16 cellular contexts compared by ENCODE assay signal in genomic region chr9:108316066-108316465, GRCh38.
DNase-seq lines count a peak whose midpoint lies in the region; ATAC-seq lines count a peak whose summit lies in the region.
"Had no signal": no experiment of that assay in that cellular context is flagged by ENCODE, and none has a peak within 500 bp of the region (broad histone marks: within the 10 kb centered on the region; RNA-seq: fewer than 3 reads in every experiment).

No MANE protein-coding gene starts in this region.

- H3K4ac ChIP-seq in mesenchymal stem cell (ENCODE audit: low read depth in 1 of 2, low read length in 2 of 2), result no peak overlapping the region

- no peaks in the 10 kb centered on the region for H3K4me1 ChIP-seq in mesenchymal stem cell (ENCODE audit: control insufficient read depth, insufficient read depth, low read depth, low read length)
- H3K4me1 ChIP-seq: Caco-2 had no signal

- no peaks in the 10 kb centered on the region for H3K27me3 ChIP-seq in mesenchymal stem cell (ENCODE audit: control insufficient read depth in 1 of 2, insufficient read depth in 1 of 2, low read length in 2 of 2)

- H2BK5ac ChIP-seq in mesenchymal stem cell (ENCODE audit: low read depth, low read length, poor library complexity, severe bottlenecking), result no peak overlapping the region

- H3K4me1 Mint-ChIP-seq in stimulated activated naive CD8-positive, alpha-beta T cell treated with anti-CD3 and anti-CD28 coated beads, Interleukin-15, amount 100 ng/mL, for 72 hours, result no peaks in the 10 kb centered on the region
- H3K4me1 Mint-ChIP-seq in activated CD8-positive, alpha-beta T cell treated with anti-CD3 and anti-CD28 coated beads, Interleukin-2, amount 10 ng/mL, durations not matched to agents 7 days and 5 days (ENCODE audit: low read depth), result no peaks in the 10 kb centered on the region
- H3K4me1 Mint-ChIP-seq: CD8-positive, alpha-beta memory T cell; H9 had no signal

- no peak overlapping the region for H3K4me2 ChIP-seq in mesenchymal stem cell (ENCODE audit: low read length, poor library complexity, severe bottlenecking)

- POLR2A ChIA-PET in activated CD8-positive, alpha-beta T cell treated with anti-CD3 and anti-CD28 coated beads, Interleukin-2, amount 10 ng/mL, durations not matched to agents 7 days and 5 days (lab: Charles Lee), result no interaction called here

- ATAC-seq in stimulated activated naive CD8-positive, alpha-beta T cell treated with anti-CD3 and anti-CD28 coated beads, Interleukin-15, amount 100 ng/mL, for 72 hours, result no peak
- no peak for ATAC-seq in stimulated activated naive CD8-positive, alpha-beta T cell treated with anti-CD3 and anti-CD28 coated beads, Interleukin-15, Interleukin-2, amounts not matched to agents 100 U/mL and 50 U/mL, for 24 hours
- ATAC-seq in activated CD8-positive, alpha-beta T cell treated with anti-CD3 and anti-CD28 coated beads, Interleukin-2, amount 10 ng/mL, durations not matched to agents 7 days and 5 days, result no peak

- H3K4me3 Mint-ChIP-seq in stimulated activated naive CD8-positive, alpha-beta T cell treated with anti-CD3 and anti-CD28 coated beads, Interleukin-15, amount 100 ng/mL, for 72 hours, result no peak overlapping the region
- H3K4me3 Mint-ChIP-seq in activated CD8-positive, alpha-beta T cell treated with anti-CD3 and anti-CD28 coated beads, Interleukin-2, amount 10 ng/mL, durations not matched to agents 7 days and 5 days, result no peak overlapping the region
- H3K4me3 Mint-ChIP-seq: CD8-positive, alpha-beta memory T cell; H9 had no signal

- no peak overlapping the region for H2BK120ac ChIP-seq in mesenchymal stem cell (ENCODE audit: low read depth, low read length)

- H3K36me3 Mint-ChIP-seq in activated CD8-positive, alpha-beta T cell treated with anti-CD3 and anti-CD28 coated beads, Interleukin-2, amount 10 ng/mL, durations not matched to agents 7 days and 5 days (ENCODE audit: low read depth), result no peaks in the 10 kb centered on the region
- H3K36me3 Mint-ChIP-seq: CD8-positive, alpha-beta memory T cell had no signal

- no peak overlapping the region for H2BK12ac ChIP-seq in mesenchymal stem cell (ENCODE audit: low read length in 2 of 2)

- no peaks in the 10 kb centered on the region for H3K9me3 ChIP-seq in mesenchymal stem cell (ENCODE audit: control insufficient read depth, low read length)
- H3K9me3 ChIP-seq: Caco-2 had no signal

- H3K36me3 ChIP-seq in mesenchymal stem cell (ENCODE audit: control insufficient read depth in 1 of 2, insufficient read depth in 2 of 2, low read depth in 1 of 2, low read length in 2 of 2), result no peaks in the 10 kb centered on the region

- H3K4me3 ChIP-seq in mesenchymal stem cell (ENCODE audit: insufficient read depth in 1 of 2, low read depth in 1 of 2, low read length in 2 of 2), result no peak overlapping the region

- H3K9ac ChIP-seq in mesenchymal stem cell (ENCODE audit: low read length), result no peak overlapping the region

- no peaks in the 10 kb centered on the region for H3K79me1 ChIP-seq in mesenchymal stem cell (replicated peaks; ENCODE audit: low read length, poor library complexity, severe bottlenecking)

- no peak overlapping the region for H3K27ac ChIP-seq in mesenchymal stem cell (ENCODE audit: low read length, poor library complexity, severe bottlenecking)

- H4K8ac ChIP-seq in mesenchymal stem cell (ENCODE audit: low read length), result no peak overlapping the region

- H3K9me3 Mint-ChIP-seq in stimulated activated naive CD8-positive, alpha-beta T cell treated with anti-CD3 and anti-CD28 coated beads, Interleukin-15, amount 100 ng/mL, for 72 hours, result peaks cover 4 to 27% of the 10 kb centered on the region in 2 donors
- H3K9me3 Mint-ChIP-seq in activated CD8-positive, alpha-beta T cell treated with anti-CD3 and anti-CD28 coated beads, Interleukin-2, amount 10 ng/mL, durations not matched to agents 7 days and 5 days (ENCODE audit: insufficient read depth), result peaks cover 7% of the 10 kb centered on the region

- H2AK5ac ChIP-seq in mesenchymal stem cell (ENCODE audit: low read length, severe bottlenecking), result no peak overlapping the region

- CTCF ChIA-PET in activated CD8-positive, alpha-beta T cell treated with anti-CD3 and anti-CD28 coated beads, Interleukin-2, amount 10 ng/mL, durations not matched to agents 7 days and 5 days (lab: Charles Lee), result no interaction called here

- no peak overlapping the region for H3K23ac ChIP-seq in mesenchymal stem cell (ENCODE audit: low read length in 2 of 2)

- no peak overlapping the region for H3K14ac ChIP-seq in mesenchymal stem cell (ENCODE audit: low read length in 2 of 2)

- no peak for DNase-seq in stimulated activated naive CD8-positive, alpha-beta T cell treated with anti-CD3 and anti-CD28 coated beads, Interleukin-15, amount 100 ng/mL, for 72 hours
- DNase-seq in stimulated activated naive CD8-positive, alpha-beta T cell treated with anti-CD3 and anti-CD28 coated beads, Interleukin-15, Interleukin-2, amounts not matched to agents 100 U/mL and 50 U/mL, for 24 hours, result no peak
- peak; percentile 9 for DNase-seq in NCI-H524 treated with DMSO at 0.1 percent for 48 hours (lab: John Stamatoyannopoulos, UW)
- DNase-seq in amniotic epithelial cell (ENCODE audit: low read depth), result peak; percentile 3
- peak; percentile 27 for DNase-seq in mesenchymal stem cell
- DNase-seq in ureter (ENCODE audit: low spot score), result no peak
- no peak for DNase-seq in activated CD8-positive, alpha-beta T cell treated with anti-CD3 and anti-CD28 coated beads, Interleukin-2, amount 10 ng/mL, durations not matched to agents 7 days and 5 days
- DNase-seq in NCI-H2107 treated with DMSO at 0.1 percent for 48 hours (lab: John Stamatoyannopoulos, UW; ENCODE audit: unreplicated experiment), result no peak
- DNase-seq: 8988T; ACHN; Caco-2; CD8-positive, alpha-beta memory T cell; DND-41; GDM1; GOT3; H9 had no signal

- no peaks in the 10 kb centered on the region for H3K27me3 Mint-ChIP-seq in stimulated activated naive CD8-positive, alpha-beta T cell treated with anti-CD3 and anti-CD28 coated beads, Interleukin-15, amount 100 ng/mL, for 72 hours
- no peaks in the 10 kb centered on the region for H3K27me3 Mint-ChIP-seq in activated CD8-positive, alpha-beta T cell treated with anti-CD3 and anti-CD28 coated beads, Interleukin-2, amount 10 ng/mL, durations not matched to agents 7 days and 5 days (ENCODE audit: low read depth)
- H3K27me3 Mint-ChIP-seq: CD8-positive, alpha-beta memory T cell had no signal

- H2BK15ac ChIP-seq in mesenchymal stem cell (ENCODE audit: low read depth, poor library complexity, severe bottlenecking), result no peak overlapping the region

- no peak overlapping the region for H2AFZ ChIP-seq in mesenchymal stem cell (ENCODE audit: low read depth, low read length)

- WGBS in mesenchymal stem cell, result 67% methylated on average over 1 of the region's 4 CpGs

- H3K18ac ChIP-seq in mesenchymal stem cell (ENCODE audit: low read depth in 1 of 2, low read length in 2 of 2), result no peak overlapping the region

- H4K91ac ChIP-seq in mesenchymal stem cell (ENCODE audit: low read length), result no peak overlapping the region

- peak overlapping the region; percentile 30 to 50 for H3K27ac Mint-ChIP-seq in stimulated activated naive CD8-positive, alpha-beta T cell treated with anti-CD3 and anti-CD28 coated beads, Interleukin-15, amount 100 ng/mL, for 72 hours
- no peak overlapping the region for H3K27ac Mint-ChIP-seq in activated CD8-positive, alpha-beta T cell treated with anti-CD3 and anti-CD28 coated beads, Interleukin-2, amount 10 ng/mL, durations not matched to agents 7 days and 5 days
- H3K27ac Mint-ChIP-seq: H9 had no signal

Comparison
In these comparisons a context has a peak if more than half of its experiments do, and no peak if none do; other contexts are left out.
1. DNase-seq: peak in NCI-H524 treated with DMSO at 0.1 percent for 48 hours (single experiment), amniotic epithelial cell (single experiment) and mesenchymal stem cell (single experiment); none in stimulated activated naive CD8-positive, alpha-beta T cell treated with anti-CD3 and anti-CD28 coated beads, Interleukin-15, amount 100 ng/mL, for 72 hours (0 of 2), stimulated activated naive CD8-positive, alpha-beta T cell treated with anti-CD3 and anti-CD28 coated beads, Interleukin-15, Interleukin-2, amounts not matched to agents 100 U/mL and 50 U/mL, for 24 hours (single experiment), ureter (single experiment), activated CD8-positive, alpha-beta T cell treated with anti-CD3 and anti-CD28 coated beads, Interleukin-2, amount 10 ng/mL, durations not matched to agents 7 days and 5 days (single experiment) and NCI-H2107 treated with DMSO at 0.1 percent for 48 hours (single experiment).